9 cellular contexts compared by ENCODE assay signal in the genomic region with DNA sequence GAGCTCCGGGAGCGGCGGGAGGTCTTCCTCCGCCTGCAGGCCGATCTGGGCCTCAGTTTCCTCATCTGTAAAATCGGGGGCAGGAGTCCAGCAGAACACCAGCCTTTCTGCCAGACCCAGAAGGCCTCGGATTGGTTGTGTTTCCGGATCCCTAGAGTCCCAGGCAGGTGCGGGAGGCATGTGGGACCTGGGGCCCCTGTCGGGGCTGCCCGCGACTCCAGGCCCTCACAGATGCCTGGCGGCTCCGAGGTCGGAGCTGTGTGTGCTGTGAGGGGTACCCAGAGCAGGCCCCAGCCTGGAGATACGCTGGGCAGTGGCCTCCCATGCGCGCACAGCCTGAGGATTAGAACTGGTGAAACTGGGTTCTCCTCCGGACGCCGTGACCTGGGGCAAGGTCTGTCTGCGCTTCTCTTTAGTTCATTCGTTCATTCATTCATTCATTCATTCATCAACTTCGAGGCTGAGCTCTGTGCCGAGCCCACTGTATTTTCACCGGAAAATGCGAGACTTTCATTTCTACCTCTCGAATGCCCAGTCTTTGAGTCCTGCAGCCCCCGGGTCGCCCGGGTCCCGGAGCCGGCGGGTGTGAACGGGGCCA. TPM values are rescaled to one million over a fixed set of nuclear protein-coding genes. Genes with fewer than 3 reads are reported as not detected.
A peak's percentile ranks its signal among the peaks of the same experiment; 100 is the strongest.
DNase-seq lines count a peak whose midpoint lies in the region; ATAC-seq and TF ChIP-seq lines count a peak whose summit lies in the region.
"Had no signal": no experiment of that assay in that cellular context is flagged by ENCODE, and none has a peak within 500 bp of the region (broad histone marks: within the 10 kb centered on the region; RNA-seq: fewer than 3 reads in every experiment).

No MANE protein-coding gene starts in this region.

- peaks cover 0 to 39% of the 10 kb centered on the region in 2 donors for H3K27me3 ChIP-seq in tibial artery

- no peaks in the 10 kb centered on the region for H3K9me3 Mint-ChIP-seq in activated T-cell treated with anti-CD3 and anti-CD28 coated beads, Interleukin-2, amount 50 U/mL, for 72 hours
- no peaks in the 10 kb centered on the region for H3K9me3 Mint-ChIP-seq in memory B cell

- H3K36me3 ChIP-seq in tibial artery (no peaks in the 10 kb centered on the region), mucosa of descending colon (ENCODE audit: low read depth) (no peaks in the 10 kb centered on the region)

- H3K4me3 ChIP-seq in astrocyte of the cerebellum (ENCODE audit: low read depth, low read length) (peak overlapping the region; percentile 33), tibial artery (peak overlapping the region; percentile 25 to 34), mucosa of descending colon (no peak overlapping the region)

- intact Hi-C loops in tibial artery (cut with DNase I; ENCODE audit: low total_unique reads) = no loop called here
- intact Hi-C loops in mucosa of descending colon (cut with DNase I, micrococcal nuclease) = no loop called here

- no peak overlapping the region for H3K27ac Mint-ChIP-seq in activated T-cell treated with anti-CD3 and anti-CD28 coated beads, Interleukin-2, amount 50 U/mL, for 72 hours
- H3K27ac Mint-ChIP-seq in memory B cell = no peak overlapping the region

- peaks cover 0 to 15% (median 8%) of the 10 kb centered on the region in 4 donors for H3K4me1 ChIP-seq in tibial artery
- no peaks in the 10 kb centered on the region for H3K4me1 ChIP-seq in mucosa of descending colon (ENCODE audit: low read depth)

- H3K27ac ChIP-seq in tibial artery = no peak overlapping the region
- H3K27ac ChIP-seq: VCaP had no signal

- H3K4me3 Mint-ChIP-seq in activated T-cell treated with anti-CD3 and anti-CD28 coated beads, Interleukin-2, amount 50 U/mL, for 72 hours = peak overlapping the region; percentile 77 to 84
- peak overlapping the region; percentile 52 for H3K4me3 Mint-ChIP-seq in memory B cell

- H3K36me3 Mint-ChIP-seq in activated T-cell treated with anti-CD3 and anti-CD28 coated beads, Interleukin-2, amount 50 U/mL, for 72 hours (ENCODE audit: insufficient read depth in 2 of 2) = no peaks in the 10 kb centered on the region
- no peaks in the 10 kb centered on the region for H3K36me3 Mint-ChIP-seq in memory B cell

- H3K4me1 Mint-ChIP-seq in activated T-cell treated with anti-CD3 and anti-CD28 coated beads, Interleukin-2, amount 50 U/mL, for 72 hours (ENCODE audit: low read depth) = peaks cover 17% of the 10 kb centered on the region
- peaks cover 5% of the 10 kb centered on the region for H3K4me1 Mint-ChIP-seq in memory B cell

- TF ChIP-seq CTCF in astrocyte of the cerebellum (IDR thresholded peaks at IDR 0.05; ENCODE audit: low read depth, low read length, missing control alignments) (no peak), tibial artery (IDR thresholded peaks at IDR 0.05) (no peak), mucosa of descending colon (IDR thresholded peaks at IDR 0.05) (no peak)

- H3K27me3 Mint-ChIP-seq in activated T-cell treated with anti-CD3 and anti-CD28 coated beads, Interleukin-2, amount 50 U/mL, for 72 hours (ENCODE audit: low read depth) = peaks cover 18% of the 10 kb centered on the region
- H3K27me3 Mint-ChIP-seq in memory B cell = peaks cover 19% of the 10 kb centered on the region

- no peak for DNase-seq in activated T-cell treated with anti-CD3 and anti-CD28 coated beads, Interleukin-2, amount 50 U/mL, for 72 hours
- DNase-seq in activated T-cell treated with anti-CD3 and anti-CD28 coated beads, Interleukin-2, amount 50 U/mL, for 1 hour = no peak
- no peak for DNase-seq in astrocyte of the cerebellum (ENCODE audit: low read depth)
- no peak for DNase-seq in memory B cell (ENCODE audit: low spot score in 2 of 2)
- DNase-seq in tibial artery = no peak
- no peak for DNase-seq in left lobe of liver (ENCODE audit: low spot score)
- DNase-seq in mucosa of descending colon = no peak

- ATAC-seq in activated T-cell treated with anti-CD3 and anti-CD28 coated beads, Interleukin-2, amount 50 U/mL, for 72 hours (replicated peaks in 1 of 2) = no peak
- ATAC-seq in memory B cell (ENCODE audit: low read depth) (peak; percentile 26), left lobe of liver (no peak), mucosa of descending colon (no peak), HG03439 (IDR thresholded peaks at IDR 0.05; ENCODE audit: unreplicated experiment) (no peak)

- in situ Hi-C loops in astrocyte of the cerebellum (cut with HindIII; ENCODE audit: low sequenced_read_pairs) = no loop called here

- H3K9me3 ChIP-seq in tibial artery (no peaks in the 10 kb centered on the region), mucosa of descending colon (no peaks in the 10 kb centered on the region)

RNA-seq across cellular contexts. Expression of a gene that starts 24.6 kb away (rescaled TPM):
- 1 to 10 TPM in 1 of 2 donors, under 1 TPM in 1; 0.19 to 1.4 TPM for total RNA-seq in activated T-cell treated with anti-CD3 and anti-CD28 coated beads, Interleukin-2, amount 50 U/mL, for 72 hours
- total RNA-seq in left lobe of liver (not detected), mucosa of descending colon (1 to 10 TPM in 1 of 3 donors, under 1 TPM in 2; 0.31 to 8.9 (median 0.38) TPM)
